In the genomic region with DNA sequence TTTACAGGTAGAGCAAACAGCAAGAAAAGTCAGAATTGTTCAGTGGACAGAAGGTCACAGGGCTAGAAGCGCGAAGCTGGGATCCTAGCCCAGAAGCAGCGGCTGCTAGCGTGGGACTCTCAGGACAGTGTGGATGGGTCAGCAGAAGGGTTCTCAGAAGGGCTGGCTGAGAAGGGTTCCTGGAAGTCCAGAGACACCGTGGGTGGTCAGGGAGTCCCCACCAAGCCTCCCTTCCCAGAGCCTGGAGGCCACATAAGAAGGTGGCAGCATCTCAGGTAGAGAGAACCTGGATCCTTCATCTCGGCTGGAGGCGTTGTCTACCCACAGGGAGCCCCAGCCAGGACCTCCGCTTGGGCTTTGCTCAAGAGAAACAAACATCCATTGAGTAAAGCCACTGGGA, we compare ENCODE assay signal across 36 cellular contexts.
"Had no signal": no experiment of that assay in that cellular context is flagged by ENCODE, and none has a peak within 500 bp of the region (broad histone marks: within the 10 kb centered on the region; RNA-seq: fewer than 3 reads in every experiment).

No MANE protein-coding gene starts in this region.

- H3K4me3 ChIP-seq: adrenal gland, body of pancreas, breast epithelium had no signal

- H3K4me1 Mint-ChIP-seq: activated B cell treated with CpG ODN at 0.5 μM for 24 hours; activated CD4-positive, alpha-beta T cell treated with anti-CD3 and anti-CD28 coated beads, Interleukin-2, amount 10 ng/mL, durations not matched to agents 24 days and 14 days; activated naive CD8-positive, alpha-beta T cell treated with anti-CD3 and anti-CD28 coated beads for 36 hours; activated T-helper 17 cell treated with anti-CD3 and anti-CD28 coated beads, Interleukin-2, amount 50 U/mL, for 72 hours; T-cell had no signal

- H3K36me3 Mint-ChIP-seq: activated CD4-positive, alpha-beta memory T cell treated with anti-CD3 and anti-CD28 coated beads for 36 hours; activated naive CD4-positive, alpha-beta T cell treated with anti-CD3 and anti-CD28 coated beads, Interleukin-2, amount 50 U/mL, for 72 hours; activated naive CD8-positive, alpha-beta T cell treated with anti-CD3 and anti-CD28 coated beads for 36 hours; T-cell had no signal

- H3K27ac ChIP-seq: adrenal gland, body of pancreas, brain microvascular endothelial cell, breast epithelium, VCaP had no signal

- DNase-seq: activated B cell treated with CpG ODN at 0.5 μM for 24 hours; activated CD4-positive, alpha-beta memory T cell treated with anti-CD3 and anti-CD28 coated beads for 36 hours; activated CD4-positive, alpha-beta T cell treated with anti-CD3 and anti-CD28 coated beads for 4 hours; activated CD4-positive, alpha-beta T cell treated with anti-CD3 and anti-CD28 coated beads, Interleukin-2, amount 10 ng/mL, durations not matched to agents 24 days and 14 days; activated CD4-positive, alpha-beta T cell treated with anti-CD3 and anti-CD28 coated beads, Interleukin-2, amount 50 U/mL, for 1 hour; activated CD4-positive, alpha-beta T cell treated with anti-CD3 and anti-CD28 coated beads, Interleukin-2, amount 50 U/mL, for 4 hours; activated CD4-positive, CD25-positive, alpha-beta regulatory T cell treated with anti-CD3 and anti-CD28 coated beads, Interleukin-2, amount 50 U/mL, for 72 hours; activated CD8-positive, alpha-beta memory T cell treated with anti-CD3 and anti-CD28 coated beads, Interleukin-2, amount 50 U/mL, for 4 hours; activated CD8-positive, alpha-beta T cell treated with anti-CD3 and anti-CD28 coated beads for 36 hours; activated gamma-delta T cell treated with Interleukin-2 at 50 U/mL for 16 hours; activated naive CD4-positive, alpha-beta T cell; activated naive CD4-positive, alpha-beta T cell treated with anti-CD3 and anti-CD28 coated beads for 36 hours; activated naive CD4-positive, alpha-beta T cell treated with anti-CD3 and anti-CD28 coated beads, Interleukin-2, amount 50 U/mL, for 16 hours; activated naive CD8-positive, alpha-beta T cell treated with anti-CD3 and anti-CD28 coated beads for 36 hours; activated T-cell treated with anti-CD3 and anti-CD28 coated beads for 4 hours; activated T-cell treated with anti-CD3 and anti-CD28 coated beads, Interleukin-2, amount 50 U/mL, for 1 hour; activated T-cell treated with anti-CD3 and anti-CD28 coated beads, Interleukin-2, amount 50 U/mL, for 4 hours; activated T-cell treated with anti-CD3 and anti-CD28 coated beads, Interleukin-2, amount 50 U/mL, for 72 hours; adrenal gland; amniotic stem cell; aorta; body of pancreas; brain microvascular endothelial cell; central memory CD4-positive, alpha-beta T cell; T-cell; T-helper 2 cell; T-helper 9 cell had no signal

- ATAC-seq: activated CD8-positive, alpha-beta T cell treated with anti-CD3 and anti-CD28 coated beads for 36 hours; activated naive CD4-positive, alpha-beta T cell treated with anti-CD3 and anti-CD28 coated beads, Interleukin-2, amount 50 U/mL, for 72 hours; activated T-cell treated with anti-CD3 and anti-CD28 coated beads, Interleukin-2, amount 50 U/mL, for 4 hours; activated T-cell treated with anti-CD3 and anti-CD28 coated beads, Interleukin-2, amount 50 U/mL, for 72 hours; activated T-helper 17 cell treated with anti-CD3 and anti-CD28 coated beads, Interleukin-2, amount 50 U/mL, for 72 hours; T-cell had no signal

- H3K27ac Mint-ChIP-seq: activated B cell treated with CpG ODN at 0.5 μM for 24 hours; activated CD4-positive, alpha-beta memory T cell treated with anti-CD3 and anti-CD28 coated beads for 36 hours; activated CD4-positive, alpha-beta T cell treated with anti-CD3 and anti-CD28 coated beads, Interleukin-2, amount 10 ng/mL, durations not matched to agents 24 days and 14 days; activated CD8-positive, alpha-beta T cell treated with anti-CD3 and anti-CD28 coated beads for 36 hours; activated naive CD4-positive, alpha-beta T cell treated with anti-CD3 and anti-CD28 coated beads for 36 hours; activated naive CD8-positive, alpha-beta T cell treated with anti-CD3 and anti-CD28 coated beads for 36 hours; activated T-cell treated with anti-CD3 and anti-CD28 coated beads, Interleukin-2, amount 50 U/mL, for 72 hours; activated T-helper 17 cell treated with anti-CD3 and anti-CD28 coated beads, Interleukin-2, amount 50 U/mL, for 72 hours; T-helper 1 cell treated with Interleukin-12 subunit alpha and Interleukin-12 subunit beta and Interleukin-4 antibody, amounts not matched to agents 30 μg/mL and 1 μg/mL, for 36 hours; T-helper 2 cell treated with Interferon-gamma antibody and Interleukin-4, amounts not matched to agents 5 μg/mL and 100 μg/mL, for 36 hours had no signal

- FAIRE-seq: astrocyte, TTC549 had no signal

- H3K4me1 ChIP-seq: adrenal gland, body of pancreas, breast epithelium had no signal

- H3K27me3 ChIP-seq: body of pancreas, brain microvascular endothelial cell had no signal

- H3K9me3 ChIP-seq: adrenal gland, body of pancreas, breast epithelium had no signal

- H3K36me3 ChIP-seq: adrenal gland, brain microvascular endothelial cell, breast epithelium had no signal

- H3K27me3 Mint-ChIP-seq: activated CD4-positive, alpha-beta T cell treated with anti-CD3 and anti-CD28 coated beads, Interleukin-2, amount 10 ng/mL, durations not matched to agents 24 days and 14 days had no signal

- H3K4me3 Mint-ChIP-seq: activated B cell treated with CpG ODN at 0.5 μM for 24 hours; activated CD4-positive, alpha-beta memory T cell treated with anti-CD3 and anti-CD28 coated beads for 36 hours; activated CD4-positive, alpha-beta T cell treated with anti-CD3 and anti-CD28 coated beads, Interleukin-2, amount 10 ng/mL, durations not matched to agents 24 days and 14 days; activated CD8-positive, alpha-beta T cell treated with anti-CD3 and anti-CD28 coated beads for 36 hours; activated naive CD4-positive, alpha-beta T cell treated with anti-CD3 and anti-CD28 coated beads for 36 hours; activated naive CD8-positive, alpha-beta T cell treated with anti-CD3 and anti-CD28 coated beads for 36 hours; activated T-cell treated with anti-CD3 and anti-CD28 coated beads, Interleukin-2, amount 50 U/mL, for 4 hours; activated T-cell treated with anti-CD3 and anti-CD28 coated beads, Interleukin-2, amount 50 U/mL, for 72 hours; activated T-helper 1 cell treated with anti-CD3 and anti-CD28 coated beads, Interleukin-12 subunit alpha, Interleukin-12 subunit beta, Interleukin-2, Interleukin-4 antibody, amounts not matched to agents 30 ng/mL and 10 ng/mL and 1 ng/mL, durations not matched to agents 14 hours and 24 hours and 36 hours; activated T-helper 17 cell treated with anti-CD3 and anti-CD28 coated beads, Interleukin-2, amount 50 U/mL, for 72 hours; T-cell; T-helper 1 cell treated with Interleukin-12 subunit alpha and Interleukin-12 subunit beta and Interleukin-4 antibody, amounts not matched to agents 30 μg/mL and 1 μg/mL, for 36 hours; T-helper 2 cell treated with Interferon-gamma antibody and Interleukin-4, amounts not matched to agents 5 μg/mL and 100 μg/mL, for 36 hours had no signal

- H3K9me3 Mint-ChIP-seq: activated B cell treated with CpG ODN at 0.5 μM for 24 hours; activated CD4-positive, alpha-beta memory T cell treated with anti-CD3 and anti-CD28 coated beads for 36 hours; activated CD4-positive, alpha-beta T cell treated with anti-CD3 and anti-CD28 coated beads, Interleukin-2, amount 10 ng/mL, durations not matched to agents 24 days and 14 days; activated CD8-positive, alpha-beta T cell treated with anti-CD3 and anti-CD28 coated beads for 36 hours; activated naive CD4-positive, alpha-beta T cell treated with anti-CD3 and anti-CD28 coated beads for 36 hours; activated naive CD4-positive, alpha-beta T cell treated with anti-CD3 and anti-CD28 coated beads, Interleukin-2, amount 50 U/mL, for 72 hours; activated naive CD8-positive, alpha-beta T cell treated with anti-CD3 and anti-CD28 coated beads for 36 hours; activated T-cell treated with anti-CD3 and anti-CD28 coated beads, Interleukin-2, amount 50 U/mL, for 4 hours; activated T-cell treated with anti-CD3 and anti-CD28 coated beads, Interleukin-2, amount 50 U/mL, for 72 hours; activated T-helper 1 cell treated with anti-CD3 and anti-CD28 coated beads, Interleukin-12 subunit alpha, Interleukin-12 subunit beta, Interleukin-2, Interleukin-4 antibody, amounts not matched to agents 30 ng/mL and 10 ng/mL and 1 ng/mL, durations not matched to agents 14 hours and 24 hours and 36 hours; activated T-helper 17 cell treated with anti-CD3 and anti-CD28 coated beads, Interleukin-2, amount 50 U/mL, for 72 hours; T-cell; T-helper 1 cell treated with Interleukin-12 subunit alpha and Interleukin-12 subunit beta and Interleukin-4 antibody, amounts not matched to agents 30 μg/mL and 1 μg/mL, for 36 hours; T-helper 2 cell treated with Interferon-gamma antibody and Interleukin-4, amounts not matched to agents 5 μg/mL and 100 μg/mL, for 36 hours had no signal
